In the genomic region with DNA sequence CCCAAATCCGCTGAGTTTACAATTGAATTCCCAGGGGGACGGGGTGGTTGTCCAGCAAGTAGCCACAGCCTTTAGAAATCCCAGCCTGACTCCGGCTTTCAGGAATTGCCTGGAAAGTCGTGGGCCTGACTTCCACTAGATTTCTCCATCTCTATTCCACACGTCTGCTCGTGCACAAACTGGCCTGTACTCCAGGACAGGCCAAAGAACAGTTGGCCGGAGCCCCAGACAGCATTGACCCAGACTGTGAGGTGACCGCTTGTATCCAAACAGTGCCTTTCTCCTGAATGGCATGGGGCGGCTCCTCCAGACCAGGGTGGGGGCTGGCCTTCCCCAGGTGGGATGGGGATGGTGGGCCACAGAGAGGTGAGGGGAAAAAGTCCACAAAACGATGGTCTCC, we compare ENCODE assay signal across 22 cellular contexts.
DNase-seq lines count a peak whose midpoint lies in the region; ATAC-seq and TF ChIP-seq lines count a peak whose summit lies in the region.
"Had no signal": no experiment of that assay in that cellular context is flagged by ENCODE, and none has a peak within 500 bp of the region (broad histone marks: within the 10 kb centered on the region; RNA-seq: fewer than 3 reads in every experiment).

No MANE protein-coding gene starts in this region.

- 90 to 95% methylated on average over 7 to 10 of the region's 10 CpGs for WGBS in endodermal cell (ENCODE audit: insufficient coverage in 1 of 2, insufficient read length in 1 of 2), 2 experiments
- WGBS in aorta, 2 donors = 89 to 91% methylated on average over 10 of the region's 10 CpGs

- no peak overlapping the region for H3K4me3 Mint-ChIP-seq in endodermal cell
- no peak overlapping the region for H3K4me3 Mint-ChIP-seq in neural progenitor cell
- H3K4me3 Mint-ChIP-seq: CD14-positive monocyte had no signal

- peak; percentile 26 for DNase-seq in Right ventricle myocardium superior
- DNase-seq in cardiac septum (ENCODE audit: low spot score) = no peak
- no peak for DNase-seq in endodermal cell
- no peak for DNase-seq in neural progenitor cell (ENCODE audit: low spot score)
- no peak for DNase-seq in aorta
- no peak for DNase-seq in PC-3
- no peak for DNase-seq in activated gamma-delta T cell (lab: John Stamatoyannopoulos, UW)
- no peak for DNase-seq in DMS153 treated with DMSO at 0.1 percent for 48 hours (lab: John Stamatoyannopoulos, UW; ENCODE audit: unreplicated experiment)
- DNase-seq: BE2C, Calu3, DND-41, NCI-H1048, NCI-H1417, NCI-H1694, NCI-H2029 treated with DMSO at 0.1 percent for 48 hours, NCI-H2227 treated with DMSO at 0.1 percent for 48 hours, NCI-H526 treated with DMSO at 0.1 percent for 48 hours, Peyer's patch, SIG-M5 had no signal

- H3K9ac ChIP-seq in endodermal cell (ENCODE audit: extremely low read depth, low read length, poor library complexity, severe bottlenecking) = no peak overlapping the region
- no peak overlapping the region for H3K9ac ChIP-seq in neural progenitor cell
- H3K9ac ChIP-seq in PC-3 (ENCODE audit: low read length) = no peak overlapping the region

- H4K20me1 ChIP-seq in neural progenitor cell (ENCODE audit: low read depth) (peaks cover 47% of the 10 kb centered on the region), PC-3 (ENCODE audit: low read length) (no peaks in the 10 kb centered on the region)

- H3K36me3 ChIP-seq in endodermal cell (ENCODE audit: control insufficient read depth, insufficient read depth, low read length) (peaks cover 37% of the 10 kb centered on the region), neural progenitor cell (peaks cover 10% of the 10 kb centered on the region), aorta (ENCODE audit: control insufficient read depth in 1 of 2, insufficient read depth in 2 of 2, low read length in 1 of 2) (peaks cover 0 to 2% of the 10 kb centered on the region in 2 donors), PC-3 (ENCODE audit: low read depth, low read length) (peaks cover 6% of the 10 kb centered on the region)
- H3K36me3 ChIP-seq: BE2C, Peyer's patch had no signal

- ATAC-seq in Right ventricle myocardium superior (ENCODE audit: poor library complexity) (no peak), aorta (ENCODE audit: low FRiP score) (peak; percentile 42), PC-3 (no peak)

- peaks cover 70% of the 10 kb centered on the region for H3K36me3 Mint-ChIP-seq in endodermal cell (ENCODE audit: low read depth)
- peaks cover 18% of the 10 kb centered on the region for H3K36me3 Mint-ChIP-seq in neural progenitor cell

- H3F3A ChIP-seq in neural progenitor cell (ENCODE audit: low read depth) (peaks cover 34% of the 10 kb centered on the region), PC-3 (ENCODE audit: low read length, unreplicated experiment) (no peaks in the 10 kb centered on the region)

- H3K27me3 ChIP-seq in endodermal cell (ENCODE audit: control insufficient read depth, insufficient read depth, low read length, poor library complexity, severe bottlenecking) (no peaks in the 10 kb centered on the region), neural progenitor cell (no peaks in the 10 kb centered on the region), aorta (ENCODE audit: control insufficient read depth in 1 of 2, insufficient read depth in 2 of 2, low read length in 1 of 2) (no peaks in the 10 kb centered on the region), PC-3 (ENCODE audit: low read length) (no peaks in the 10 kb centered on the region)
- H3K27me3 ChIP-seq: BE2C, Peyer's patch had no signal

- no peak for TF ChIP-seq CTCF in endodermal cell (conservative IDR thresholded peaks at IDR 0.05)
- no peak for TF ChIP-seq CTCF in neural progenitor cell (IDR thresholded peaks at IDR 0.05)
- TF ChIP-seq CTCF in PC-3 (conservative IDR thresholded peaks at IDR 0.05; ENCODE audit: low read depth, low read length) = no peak

- CTCF ChIA-PET in PC-3 (lab: Charles Lee) = no interaction called here

- H3K27ac Mint-ChIP-seq in endodermal cell (no peak overlapping the region), neural progenitor cell (no peak overlapping the region)

- H3K9me2 ChIP-seq in PC-3 (replicated peaks; ENCODE audit: low read length) = no peaks in the 10 kb centered on the region

- POLR2A ChIA-PET in PC-3 (lab: Charles Lee; ENCODE audit: unreplicated experiment) = no interaction called here

- peaks cover 13% of the 10 kb centered on the region for H3K9me3 Mint-ChIP-seq in endodermal cell
- H3K9me3 Mint-ChIP-seq in neural progenitor cell = no peaks in the 10 kb centered on the region

- no peak overlapping the region for H3K4me2 ChIP-seq in neural progenitor cell
- H3K4me2 ChIP-seq in PC-3 (ENCODE audit: low read length) = no peak overlapping the region

- H3K4me1 ChIP-seq in endodermal cell (ENCODE audit: control insufficient read depth, insufficient read depth, low read length) (peaks cover 7% of the 10 kb centered on the region), neural progenitor cell (peaks cover 8% of the 10 kb centered on the region), aorta (ENCODE audit: control insufficient read depth in 1 of 2, insufficient read depth in 2 of 2, low read length in 2 of 2) (no peaks in the 10 kb centered on the region), PC-3 (ENCODE audit: insufficient read depth, low read length) (no peaks in the 10 kb centered on the region)

- H2AFZ ChIP-seq in neural progenitor cell (replicated peaks) (no peak overlapping the region), PC-3 (ENCODE audit: low read length) (no peak overlapping the region)

- no TSS peak for BruUV-seq in PC-3 (replicated peaks; lab: Mats Ljungman, UMichigan)

- H3K27ac ChIP-seq in endodermal cell (ENCODE audit: low read depth, low read length) (peak overlapping the region; percentile 19), neural progenitor cell (peak overlapping the region; percentile 81), aorta (ENCODE audit: low read depth in 1 of 2, low read length in 2 of 2) (no peak overlapping the region), PC-3 (ENCODE audit: low read length) (no peak overlapping the region)
- H3K27ac ChIP-seq: 22Rv1, Peyer's patch, SK-N-MC had no signal

- H3K4me1 Mint-ChIP-seq in endodermal cell (peaks cover 14% of the 10 kb centered on the region), neural progenitor cell (peaks cover 10% of the 10 kb centered on the region)

- intact Hi-C loops in Right ventricle myocardium superior (cut with DNase I) = no loop called here
- intact Hi-C loops in cardiac septum (cut with DNase I) = no loop called here
- intact Hi-C loops in aorta (cut with DNase I) = no loop called here
- intact Hi-C loops in PC-3 (cut with micrococcal nuclease) = no loop called here

- H3K4me3 ChIP-seq in endodermal cell (ENCODE audit: low read length) (no peak overlapping the region), neural progenitor cell (no peak overlapping the region), aorta (ENCODE audit: low read length in 2 of 2) (no peak overlapping the region), PC-3 (ENCODE audit: low read length) (no peak overlapping the region)
- H3K4me3 ChIP-seq: Peyer's patch, SK-N-MC had no signal

- H3K79me2 ChIP-seq in neural progenitor cell (ENCODE audit: low read depth) = peaks cover 28% of the 10 kb centered on the region
- H3K79me2 ChIP-seq in PC-3 (ENCODE audit: low read length) = no peaks in the 10 kb centered on the region

- H3K27me3 Mint-ChIP-seq in endodermal cell (ENCODE audit: insufficient read depth) = no peaks in the 10 kb centered on the region
- no peaks in the 10 kb centered on the region for H3K27me3 Mint-ChIP-seq in neural progenitor cell (ENCODE audit: insufficient read depth, low read depth)

- H3K9me3 ChIP-seq in endodermal cell (ENCODE audit: control insufficient read depth, low read length) = peaks cover 14% of the 10 kb centered on the region
- no peaks in the 10 kb centered on the region for H3K9me3 ChIP-seq in neural progenitor cell (ENCODE audit: low read depth)
- no peaks in the 10 kb centered on the region for H3K9me3 ChIP-seq in aorta (ENCODE audit: control insufficient read depth, low read length)
- no peaks in the 10 kb centered on the region for H3K9me3 ChIP-seq in PC-3 (ENCODE audit: low read length)
- H3K9me3 ChIP-seq: BE2C, Peyer's patch had no signal

Comparison
In these comparisons a context has a peak if more than half of its experiments do, and no peak if none do; other contexts are left out.
1. H3K27ac ChIP-seq: peak in endodermal cell (single experiment) and neural progenitor cell (single experiment); none in aorta (0 of 2) and PC-3 (single experiment).